In genomic region chr15:65516997-65517865, GRCh38 we compare ENCODE assay signal across 8 cellular contexts. TPM values are rescaled to one million over a fixed set of nuclear protein-coding genes. Genes with fewer than 3 reads are reported as not detected.
DNase-seq lines count a peak whose midpoint lies in the region; ATAC-seq, FAIRE-seq and TF ChIP-seq lines count a peak whose summit lies in the region.

TSS of gene DPP8 (minus strand) at chr15:65517689. CDS start at chr15:65512553, 5,136 bp downstream.

- TF ChIP-seq CTCF in kidney (IDR thresholded peaks at IDR 0.05; ENCODE audit: borderline replicate concordance, extremely low read depth, insufficient read depth) = peak; percentile 90

- peak within 1 kb of the TSS; percentile 85 to 87 for H3K4me3 ChIP-seq in kidney (ENCODE audit: low read length in 2 of 2)

- peaks cover 0 to under 1% of the 10 kb centered on the region in 2 donors for H3K36me3 ChIP-seq in kidney (ENCODE audit: control insufficient read depth in 1 of 2, insufficient read depth in 2 of 2, low read length in 2 of 2)

- H3K9ac ChIP-seq in kidney (ENCODE audit: low read length in 2 of 2) = peak within 1 kb of the TSS; percentile 9 to 70

- no peaks in the 10 kb centered on the region for H3K9me3 ChIP-seq in kidney (ENCODE audit: control insufficient read depth in 1 of 2, low read length in 2 of 2)

- FAIRE-seq in kidney (lab: Jason Lieb, UNC) = no peak

- DNase-seq in AG20443 (ENCODE audit: low spot score) = peak; percentile 95
- DNase-seq in NCI-H446 treated with DMSO at 0.1 percent for 48 hours (lab: John Stamatoyannopoulos, UW) = peak; percentile 68
- peak; percentile 95 for DNase-seq in activated CD4-positive, CD25-positive, alpha-beta regulatory T cell treated with anti-CD3 and anti-CD28 coated beads, Interleukin-2, amount 50 U/mL, for 72 hours
- peak; percentile 88 for DNase-seq in cerebellum (ENCODE audit: low spot score)
- peak; percentile 98 for DNase-seq in kidney
- peak; percentile 89 to 95 for DNase-seq in stimulated activated CD4-positive, alpha-beta T cell treated with anti-CD3 and anti-CD28 coated beads, Interleukin-15, amount 100 ng/mL, for 48 hours (ENCODE audit: low read depth in 2 of 2)

- peaks cover 11 to 13% of the 10 kb centered on the region in 2 donors for H3K4me1 ChIP-seq in kidney (ENCODE audit: control insufficient read depth in 1 of 2, insufficient read depth in 1 of 2, low read depth in 1 of 2, low read length in 2 of 2)

- ATAC-seq in GM19025 (IDR thresholded peaks at IDR 0.05; ENCODE audit: low read depth, unreplicated experiment) (peak; percentile 86), HG03354 (IDR thresholded peaks at IDR 0.05; ENCODE audit: poor library complexity, severe bottlenecking, unreplicated experiment) (peak; percentile 92)

- intact Hi-C loops in kidney (cut with DNase I) = no loop called here

- peak within 1 kb of the TSS; percentile 78 to 79 for H3K27ac ChIP-seq in kidney (ENCODE audit: low read depth in 2 of 2, low read length in 2 of 2)

RNA-seq across cellular contexts. Expression of gene DPP8, which starts in this region (rescaled TPM):
- total RNA-seq in cerebellum (54.5 TPM), kidney (38.6 TPM)
- 8.2 TPM for polyA plus RNA-seq in kidney (ENCODE audit: insufficient read depth, low read depth, low replicate concordance)

Comparison
In these comparisons a context has a peak if more than half of its experiments do, and no peak if none do; other contexts are left out.
1. Peak in every context shown above with its lines: DNase-seq, ATAC-seq, H3K4me3 ChIP-seq and H3K27ac ChIP-seq.